16 cellular contexts compared by ENCODE assay signal in genomic region chr4:189022441-189023035, GRCh38.
DNase-seq lines count a peak whose midpoint lies in the region; ATAC-seq and TF ChIP-seq lines count a peak whose summit lies in the region.
"Had no signal": no experiment of that assay in that cellular context is flagged by ENCODE, and none has a peak within 500 bp of the region (broad histone marks: within the 10 kb centered on the region; RNA-seq: fewer than 3 reads in every experiment).

No MANE protein-coding gene starts in this region.

- TF ChIP-seq POLR2A in vagina (IDR thresholded peaks at IDR 0.05), result no peak

- H3K36me3 ChIP-seq in mesodermal cell (ENCODE audit: control insufficient read depth, insufficient read depth, low read length) (no peaks in the 10 kb centered on the region), right atrium auricular region (no peaks in the 10 kb centered on the region), vagina (no peaks in the 10 kb centered on the region)

- H3K27ac Mint-ChIP-seq in stimulated activated naive B cell treated with anti-CD40 and anti-IgM and Interleukin-4, amounts not matched to agents 10 μg/mL and 1 μg/mL and 100 μg/mL, for 72 hours, result no peak overlapping the region
- H3K27ac Mint-ChIP-seq: activated CD4-positive, alpha-beta T cell treated with anti-CD3 and anti-CD28 coated beads for 36 hours; activated naive CD8-positive, alpha-beta T cell treated with anti-CD3 and anti-CD28 coated beads, Interleukin-2, amount 50 U/mL, for 24 hours had no signal

- peak; percentile 48 for DNase-seq in AG10803 (ENCODE audit: low read depth)
- peak; percentile 44 for DNase-seq in HT1080 (ENCODE audit: low read depth)
- DNase-seq in cardiac fibroblast (ENCODE audit: low read depth in 2 of 2), result peak; percentile 14 to 51
- no peak for DNase-seq in right atrium auricular region (ENCODE audit: low spot score)
- DNase-seq in stimulated activated naive B cell treated with anti-CD40 and anti-IgM and Interleukin-4, amounts not matched to agents 10 μg/mL and 1 μg/mL and 100 μg/mL, for 72 hours, result no peak
- no peak for DNase-seq in NCI-H1694 (lab: John Stamatoyannopoulos, UW)
- no peak for DNase-seq in vagina (ENCODE audit: extremely low spot score in 2 of 2)
- DNase-seq: activated CD4-positive, alpha-beta T cell treated with anti-CD3 and anti-CD28 coated beads for 36 hours; activated naive CD8-positive, alpha-beta T cell treated with anti-CD3 and anti-CD28 coated beads, Interleukin-2, amount 50 U/mL, for 24 hours; activated T-cell treated with anti-CD3 and anti-CD28 coated beads, Interleukin-2, amount 50 U/mL, for 4 hours; DMS 273 treated with DMSO at 0.1 percent for 48 hours; NCI-H1930; NCI-H774; stimulated activated naive CD4-positive, alpha-beta T cell treated with Interleukin-2 at 50 U/mL for 16 hours had no signal

- no peaks in the 10 kb centered on the region for H3K4me1 ChIP-seq in mesodermal cell (ENCODE audit: control insufficient read depth, insufficient read depth, low read length, poor library complexity, severe bottlenecking)
- H3K4me1 ChIP-seq in right atrium auricular region, result no peaks in the 10 kb centered on the region
- peaks cover 4% of the 10 kb centered on the region for H3K4me1 ChIP-seq in vagina

- H3K27ac ChIP-seq in mesodermal cell (ENCODE audit: low read depth, low read length, severe bottlenecking) (peak overlapping the region; percentile 63), right atrium auricular region (no peak overlapping the region), vagina (no peak overlapping the region)

- no peaks in the 10 kb centered on the region for H3K4me1 Mint-ChIP-seq in stimulated activated naive B cell treated with anti-CD40 and anti-IgM and Interleukin-4, amounts not matched to agents 10 μg/mL and 1 μg/mL and 100 μg/mL, for 72 hours
- H3K4me1 Mint-ChIP-seq: activated CD4-positive, alpha-beta T cell treated with anti-CD3 and anti-CD28 coated beads for 36 hours; activated naive CD8-positive, alpha-beta T cell treated with anti-CD3 and anti-CD28 coated beads, Interleukin-2, amount 50 U/mL, for 24 hours had no signal

- H3K9me3 ChIP-seq in mesodermal cell (ENCODE audit: control insufficient read depth, low read length), result peaks cover 3% of the 10 kb centered on the region
- H3K9me3 ChIP-seq in right atrium auricular region, result no peaks in the 10 kb centered on the region
- no peaks in the 10 kb centered on the region for H3K9me3 ChIP-seq in vagina

- no peak overlapping the region for H3K4me3 ChIP-seq in AG10803 (ENCODE audit: low read length)
- H3K4me3 ChIP-seq in cardiac fibroblast (replicated peaks in 1 of 2; ENCODE audit: low read depth in 2 of 2, low read length in 2 of 2), result no peak overlapping the region
- H3K4me3 ChIP-seq in mesodermal cell (ENCODE audit: extremely low read depth, insufficient read depth, low read length, poor library complexity, severe bottlenecking), result no peak overlapping the region
- H3K4me3 ChIP-seq in right atrium auricular region, result no peak overlapping the region
- H3K4me3 ChIP-seq in vagina, result no peak overlapping the region
- H3K4me3 ChIP-seq: lung had no signal

- H3K27me3 Mint-ChIP-seq in stimulated activated naive B cell treated with anti-CD40 and anti-IgM and Interleukin-4, amounts not matched to agents 10 μg/mL and 1 μg/mL and 100 μg/mL, for 72 hours, result no peaks in the 10 kb centered on the region
- H3K27me3 Mint-ChIP-seq: activated CD4-positive, alpha-beta T cell treated with anti-CD3 and anti-CD28 coated beads for 36 hours; activated naive CD8-positive, alpha-beta T cell treated with anti-CD3 and anti-CD28 coated beads, Interleukin-2, amount 50 U/mL, for 24 hours had no signal

- ATAC-seq in stimulated activated naive B cell treated with anti-CD40 and anti-IgM and Interleukin-4, amounts not matched to agents 10 μg/mL and 1 μg/mL and 100 μg/mL, for 72 hours (replicated peaks), result no peak
- ATAC-seq: activated CD4-positive, alpha-beta T cell treated with anti-CD3 and anti-CD28 coated beads for 36 hours; activated naive CD8-positive, alpha-beta T cell treated with anti-CD3 and anti-CD28 coated beads, Interleukin-2, amount 50 U/mL, for 24 hours; activated T-cell treated with anti-CD3 and anti-CD28 coated beads, Interleukin-2, amount 50 U/mL, for 4 hours had no signal

- no peak overlapping the region for H3K4me3 Mint-ChIP-seq in stimulated activated naive B cell treated with anti-CD40 and anti-IgM and Interleukin-4, amounts not matched to agents 10 μg/mL and 1 μg/mL and 100 μg/mL, for 72 hours
- H3K4me3 Mint-ChIP-seq: activated CD4-positive, alpha-beta T cell treated with anti-CD3 and anti-CD28 coated beads for 36 hours; activated naive CD8-positive, alpha-beta T cell treated with anti-CD3 and anti-CD28 coated beads, Interleukin-2, amount 50 U/mL, for 24 hours; activated T-cell treated with anti-CD3 and anti-CD28 coated beads, Interleukin-2, amount 50 U/mL, for 4 hours had no signal

- 92 to 100% methylated on average over 1 to 2 of the region's 4 CpGs for WGBS in mesodermal cell (ENCODE audit: insufficient coverage in 2 of 2), 2 experiments

- H3K27me3 ChIP-seq in right atrium auricular region (no peaks in the 10 kb centered on the region), vagina (no peaks in the 10 kb centered on the region)

- peaks cover 3 to 10% of the 10 kb centered on the region in 2 donors for H3K9me3 Mint-ChIP-seq in stimulated activated naive B cell treated with anti-CD40 and anti-IgM and Interleukin-4, amounts not matched to agents 10 μg/mL and 1 μg/mL and 100 μg/mL, for 72 hours

- TF ChIP-seq CTCF in AG10803 (conservative IDR thresholded peaks at IDR 0.05; ENCODE audit: low read length), result no peak
- TF ChIP-seq CTCF in cardiac fibroblast (IDR thresholded peaks at IDR 0.05; ENCODE audit: low read depth, low read length), result no peak
- TF ChIP-seq CTCF in right atrium auricular region (IDR thresholded peaks at IDR 0.05), result no peak
- no peak for TF ChIP-seq CTCF in vagina (IDR thresholded peaks at IDR 0.05)

- H3K36me3 Mint-ChIP-seq in stimulated activated naive B cell treated with anti-CD40 and anti-IgM and Interleukin-4, amounts not matched to agents 10 μg/mL and 1 μg/mL and 100 μg/mL, for 72 hours, result no peaks in the 10 kb centered on the region

- intact Hi-C loops in vagina (cut with DNase I), result no loop called here

Comparison
In these comparisons a context has a peak if more than half of its experiments do, and no peak if none do; other contexts are left out.
1. DNase-seq: peak in AG10803 (single experiment), HT1080 (single experiment) and cardiac fibroblast (2 of 2); none in right atrium auricular region (single experiment), stimulated activated naive B cell treated with anti-CD40 and anti-IgM and Interleukin-4, amounts not matched to agents 10 μg/mL and 1 μg/mL and 100 μg/mL, for 72 hours (single experiment), NCI-H1694 (single experiment) and vagina (0 of 2).